ENCODE assay signal across 22 cellular contexts in genomic region chr4:98619197-98619596, GRCh38. TPM values are rescaled to one million over a fixed set of nuclear protein-coding genes. Genes with fewer than 3 reads are reported as not detected.
A peak's percentile ranks its signal among the peaks of the same experiment; 100 is the strongest.
DNase-seq lines count a peak whose midpoint lies in the region; TF ChIP-seq lines count a peak whose summit lies in the region.
"Had no signal": no experiment of that assay in that cellular context is flagged by ENCODE, and none has a peak within 500 bp of the region (broad histone marks: within the 10 kb centered on the region; RNA-seq: fewer than 3 reads in every experiment).

No MANE protein-coding gene starts in this region.

- H3K4me3 Mint-ChIP-seq in glutamatergic neuron (ENCODE audit: unreplicated experiment), result peak overlapping the region; percentile 68
- H3K4me3 Mint-ChIP-seq: B cell; CD14-positive monocyte; CD8-positive, alpha-beta memory T cell had no signal

- no peaks in the 10 kb centered on the region for H3K9me3 ChIP-seq in vagina

- peak overlapping the region; percentile 76 for H3K27ac ChIP-seq in VCaP
- peak overlapping the region; percentile 54 for H3K27ac ChIP-seq in substantia nigra (ENCODE audit: low read depth, low read length, poor library complexity, severe bottlenecking)
- H3K27ac ChIP-seq in vagina, result no peak overlapping the region
- H3K27ac ChIP-seq: 22Rv1 had no signal

- peak; percentile 61 for DNase-seq in DMS 273 (lab: John Stamatoyannopoulos, UW; ENCODE audit: unreplicated experiment)
- no peak for DNase-seq in DMS 273 treated with DMSO at 0.1 percent for 48 hours (lab: John Stamatoyannopoulos, UW)
- no peak for DNase-seq in glutamatergic neuron
- no peak for DNase-seq in substantia nigra (lab: John Stamatoyannopoulos, UW)
- no peak for DNase-seq in NCI-H146 treated with DMSO at 0.1 percent for 48 hours (lab: John Stamatoyannopoulos, UW; ENCODE audit: unreplicated experiment)
- DNase-seq in activated naive CD4-positive, alpha-beta T cell treated with Interleukin-2 at 50 U/mL for 16 hours, result no peak
- DNase-seq in vagina (ENCODE audit: extremely low spot score in 2 of 2), result no peak
- DNase-seq: CD8-positive, alpha-beta memory T cell; DMS153; DND-41; HCEC 1CT; Kasumi-1; NCI-H2029 treated with DMSO at 0.1 percent for 48 hours; NCI-H226; NCI-H510A; Right ventricle myocardium superior; RPMI8226 had no signal

- no peaks in the 10 kb centered on the region for H3K36me3 Mint-ChIP-seq in glutamatergic neuron (ENCODE audit: unreplicated experiment)
- H3K36me3 Mint-ChIP-seq: CD14-positive monocyte had no signal

- H3K4me1 ChIP-seq in vagina, result peaks cover 52% of the 10 kb centered on the region

- H3K4me3 ChIP-seq in vagina, result no peak overlapping the region
- H3K4me3 ChIP-seq: K562 had no signal

- no peak for TF ChIP-seq POLR2A in vagina (IDR thresholded peaks at IDR 0.05)

- TF ChIP-seq CTCF in VCaP (conservative IDR thresholded peaks at IDR 0.05) (no peak), glutamatergic neuron (IDR thresholded peaks at IDR 0.05; ENCODE audit: partially characterized antibody, unreplicated experiment) (no peak), vagina (IDR thresholded peaks at IDR 0.05) (no peak)

- intact Hi-C loops in vagina (cut with DNase I), result no loop called here

- no peaks in the 10 kb centered on the region for H3K36me3 ChIP-seq in vagina

- H3K9me3 Mint-ChIP-seq in glutamatergic neuron (ENCODE audit: unreplicated experiment), result peaks cover 2% of the 10 kb centered on the region
- H3K9me3 Mint-ChIP-seq: CD8-positive, alpha-beta memory T cell had no signal

- peaks cover 46% of the 10 kb centered on the region for H3K4me1 Mint-ChIP-seq in glutamatergic neuron (ENCODE audit: low read depth, unreplicated experiment)
- H3K4me1 Mint-ChIP-seq: B cell, CD14-positive monocyte had no signal

- peaks cover 2% of the 10 kb centered on the region for H3K27me3 Mint-ChIP-seq in glutamatergic neuron (ENCODE audit: unreplicated experiment)
- H3K27me3 Mint-ChIP-seq: B cell had no signal

- H3K27ac Mint-ChIP-seq in glutamatergic neuron (ENCODE audit: unreplicated experiment), result peak overlapping the region; percentile 53
- H3K27ac Mint-ChIP-seq: B cell; CD14-positive monocyte; CD8-positive, alpha-beta memory T cell had no signal

- no peaks in the 10 kb centered on the region for H3K27me3 ChIP-seq in vagina

RNA-seq across cellular contexts. Expression of gene TSPAN5, which starts 39.2 kb away (rescaled TPM):
- total RNA-seq in glutamatergic neuron (ENCODE audit: unreplicated experiment) (40.5 TPM), vagina (15.5 TPM)
